Comparison of ENCODE assay signal across 22 cellular contexts in genomic region chr4:174099712-174100111, GRCh38.
DNase-seq lines count a peak whose midpoint lies in the region; ATAC-seq and TF ChIP-seq lines count a peak whose summit lies in the region.
"Had no signal": no experiment of that assay in that cellular context is flagged by ENCODE, and none has a peak within 500 bp of the region (broad histone marks: within the 10 kb centered on the region; RNA-seq: fewer than 3 reads in every experiment).

No MANE protein-coding gene starts in this region.

- peak; percentile 70 for ATAC-seq in GM18907 (IDR thresholded peaks at IDR 0.05; ENCODE audit: unreplicated experiment)
- peak; percentile 59 for ATAC-seq in HG02981 (IDR thresholded peaks at IDR 0.05; ENCODE audit: unreplicated experiment)
- no peak for ATAC-seq in GM18873 (IDR thresholded peaks at IDR 0.05; ENCODE audit: low FRiP score, unreplicated experiment)
- ATAC-seq in Right ventricle myocardium superior (ENCODE audit: poor library complexity), result no peak
- ATAC-seq: A549, GM12878 had no signal

- H3K9ac ChIP-seq in SK-N-MC (ENCODE audit: insufficient read length), result no peak overlapping the region
- H3K9ac ChIP-seq: BLaER1 treated with 17β-estradiol and CSF1 and Interleukin-3, amounts not matched to agents 10 nM and 100 nM had no signal

- H3K27ac ChIP-seq in SK-N-MC, result 0 out of 2 replicates have a peak overlapping the region, but pooled peaks have one; percentile 14
- H3K27ac ChIP-seq in vagina, result no peak overlapping the region
- H3K27ac ChIP-seq: A549; BLaER1 treated with 17β-estradiol and CSF1 and Interleukin-3, amounts not matched to agents 10 nM and 100 nM had no signal

- DNase-seq in SK-N-MC (ENCODE audit: low read depth, low spot score), result no peak
- no peak for DNase-seq in vagina (ENCODE audit: extremely low spot score in 2 of 2)
- no peak for DNase-seq in Right ventricle myocardium superior
- DNase-seq: 8988T; ACHN; AML-193; BE2C; CD4-positive, alpha-beta T cell; CD8-positive, alpha-beta memory T cell; DMS 273 treated with DMSO at 0.1 percent for 48 hours; DMS79; EL; GDM1; GOT3; HFFc6 had no signal

- intact Hi-C loops in vagina (cut with DNase I) (no loop called here), Right ventricle myocardium superior (cut with DNase I) (no loop called here)

- no peaks in the 10 kb centered on the region for H3K9me3 ChIP-seq in SK-N-MC (ENCODE audit: low read depth, low read length)
- no peaks in the 10 kb centered on the region for H3K9me3 ChIP-seq in vagina
- H3K9me3 ChIP-seq: A549; BE2C; BLaER1 treated with 17β-estradiol and CSF1 and Interleukin-3, amounts not matched to agents 10 nM and 100 nM; HAP-1 had no signal

- no peaks in the 10 kb centered on the region for H3K4me1 ChIP-seq in vagina
- H3K4me1 ChIP-seq: A549, HAP-1 had no signal

- no peaks in the 10 kb centered on the region for H3K36me3 ChIP-seq in SK-N-MC (ENCODE audit: insufficient read depth, low read length)
- no peaks in the 10 kb centered on the region for H3K36me3 ChIP-seq in vagina
- H3K36me3 ChIP-seq: BLaER1 treated with 17β-estradiol and CSF1 and Interleukin-3, amounts not matched to agents 10 nM and 100 nM; HAP-1 had no signal

- no peaks in the 10 kb centered on the region for H3K27me3 ChIP-seq in vagina
- H3K27me3 ChIP-seq: BE2C; BLaER1 treated with 17β-estradiol and CSF1 and Interleukin-3, amounts not matched to agents 10 nM and 100 nM had no signal

- no peak overlapping the region for H3K4me3 ChIP-seq in SK-N-MC
- no peak overlapping the region for H3K4me3 ChIP-seq in vagina
- H3K4me3 ChIP-seq: A549; BLaER1 treated with 17β-estradiol and CSF1 and Interleukin-3, amounts not matched to agents 10 nM and 100 nM; GM12878; HAP-1 had no signal

- no peak for TF ChIP-seq CTCF in vagina (IDR thresholded peaks at IDR 0.05)

- no peak for TF ChIP-seq POLR2A in vagina (IDR thresholded peaks at IDR 0.05)

Comparison
In these comparisons a context has a peak if more than half of its experiments do, and no peak if none do; other contexts are left out.
1. ATAC-seq: peak in GM18907 (single experiment) and HG02981 (single experiment); none in GM18873 (single experiment) and Right ventricle myocardium superior (single experiment).